ENCODE assay signal across 12 cellular contexts in the genomic region with DNA sequence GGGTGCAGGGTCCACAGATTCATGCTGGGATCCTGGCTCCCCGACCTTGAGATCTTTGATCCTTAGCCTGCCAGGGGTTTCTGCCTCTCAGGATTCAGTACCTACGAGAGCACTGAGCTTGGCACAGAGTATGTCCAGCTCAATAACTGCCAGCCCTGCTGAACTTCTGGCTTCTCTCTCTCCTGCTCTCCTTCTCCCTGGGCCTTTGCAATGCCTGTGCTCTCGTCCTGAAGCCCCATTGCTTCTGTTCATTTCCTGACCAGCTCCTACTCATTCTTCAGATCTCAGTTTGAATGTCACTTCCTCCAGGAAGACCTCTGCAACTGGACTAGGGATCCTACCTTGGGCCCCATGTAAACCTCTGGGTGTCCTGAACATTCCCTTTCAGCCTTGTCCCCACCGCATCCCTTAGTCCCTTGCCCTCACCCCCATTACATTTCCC.
DNase-seq lines count a peak whose midpoint lies in the region; ATAC-seq and TF ChIP-seq lines count a peak whose summit lies in the region.
"Had no signal": no experiment of that assay in that cellular context is flagged by ENCODE, and none has a peak within 500 bp of the region (broad histone marks: within the 10 kb centered on the region; RNA-seq: fewer than 3 reads in every experiment).

No MANE protein-coding gene starts in this region.

- peak overlapping the region; percentile 94 for H4K8ac ChIP-seq in mesenchymal stem cell (ENCODE audit: low read length)

- H3K18ac ChIP-seq in mesenchymal stem cell (ENCODE audit: low read depth in 1 of 2, low read length in 2 of 2) = peak overlapping the region; percentile 54 to 96

- no peaks in the 10 kb centered on the region for H3K79me1 ChIP-seq in mesenchymal stem cell (replicated peaks; ENCODE audit: low read length, poor library complexity, severe bottlenecking)

- H3K36me3 Mint-ChIP-seq in CD4-positive, alpha-beta T cell (ENCODE audit: low read depth) = no peaks in the 10 kb centered on the region
- H3K36me3 Mint-ChIP-seq in activated CD4-positive, alpha-beta T cell treated with anti-CD3 and anti-CD28 coated beads for 36 hours (ENCODE audit: low read depth) = no peaks in the 10 kb centered on the region

- DNase-seq in breast epithelium (ENCODE audit: low spot score in 2 of 2) (peak in 1 of 2 donors; percentile 17), mesenchymal stem cell (no peak), suprapubic skin (ENCODE audit: low spot score in 2 of 2) (no peak), RKO (ENCODE audit: low spot score) (no peak), NCI-H524 treated with DMSO at 0.1 percent for 48 hours (lab: John Stamatoyannopoulos, UW) (no peak)
- no peak for DNase-seq in CD4-positive, alpha-beta T cell
- DNase-seq in activated CD4-positive, alpha-beta T cell treated with anti-CD3 and anti-CD28 coated beads for 36 hours = no peak
- DNase-seq: activated T-cell treated with anti-CD3 and anti-CD28 coated beads for 4 hours, occipital lobe, T-helper 9 cell had no signal

- peak overlapping the region; percentile 77 for H3K9ac ChIP-seq in mesenchymal stem cell (ENCODE audit: low read length)

- H2BK15ac ChIP-seq in mesenchymal stem cell (ENCODE audit: low read depth, poor library complexity, severe bottlenecking) = peak overlapping the region; percentile 45

- H3K9me3 ChIP-seq in HEK293 (ENCODE audit: control insufficient read depth, insufficient read depth, low read depth, low read length) (no peaks in the 10 kb centered on the region), breast epithelium (no peaks in the 10 kb centered on the region), mesenchymal stem cell (ENCODE audit: control insufficient read depth, low read length) (no peaks in the 10 kb centered on the region), suprapubic skin (no peaks in the 10 kb centered on the region)
- no peaks in the 10 kb centered on the region for H3K9me3 ChIP-seq in CD4-positive, alpha-beta T cell (ENCODE audit: control insufficient read depth, low read length)

- H2AK5ac ChIP-seq in mesenchymal stem cell (ENCODE audit: low read length, severe bottlenecking) = peak overlapping the region; percentile 97

- POLR2A ChIA-PET in HEK293 (lab: Yijun Ruan, JAX) = interaction anchor here (1.1 to 1.5 kb wide), 2 partner anchors 9 to 26 kb away, joined by 4 read pairs; no protein-coding TSS in a partner anchor
- POLR2A ChIA-PET in CD4-positive, alpha-beta T cell (lab: Charles Lee) = no interaction called here
- POLR2A ChIA-PET in activated CD4-positive, alpha-beta T cell treated with anti-CD3 and anti-CD28 coated beads for 36 hours (lab: Charles Lee) = no interaction called here

- H3K27me3 Mint-ChIP-seq in CD4-positive, alpha-beta T cell = peaks cover 11% of the 10 kb centered on the region
- H3K27me3 Mint-ChIP-seq in activated CD4-positive, alpha-beta T cell treated with anti-CD3 and anti-CD28 coated beads for 36 hours = peaks cover 5% of the 10 kb centered on the region

- no peak for TF ChIP-seq CTCF in HEK293 (tag by site-specific recombination; IDR thresholded peaks at IDR 0.05)
- TF ChIP-seq CTCF in breast epithelium (IDR thresholded peaks at IDR 0.05) = no peak
- no peak for TF ChIP-seq CTCF in suprapubic skin (IDR thresholded peaks at IDR 0.05)
- TF ChIP-seq CTCF in CD4-positive, alpha-beta T cell (IDR thresholded peaks at IDR 0.05) = no peak

- CTCF ChIA-PET in HEK293 (lab: Yijun Ruan, JAX) = interaction anchor here (0.6 to 2.2 kb wide), 4 partner anchors 22 to 534 kb away, joined by 3 to 13 read pairs (median 4); no protein-coding TSS in a partner anchor
- CTCF ChIA-PET in CD4-positive, alpha-beta T cell (lab: Charles Lee) = no interaction called here
- CTCF ChIA-PET in activated CD4-positive, alpha-beta T cell treated with anti-CD3 and anti-CD28 coated beads for 36 hours (lab: Charles Lee) = interaction anchor here (0.6 to 0.8 kb wide), 2 partner anchors 16 to 549 kb away, joined by 3 read pairs; no protein-coding TSS in a partner anchor

- TF ChIP-seq POLR2A in breast epithelium (IDR thresholded peaks at IDR 0.05) (no peak), suprapubic skin (IDR thresholded peaks at IDR 0.05) (no peak)

- intact Hi-C loops in breast epithelium (cut with DNase I; ENCODE audit: low total_unique reads) = no loop called here
- intact Hi-C loops in CD4-positive, alpha-beta T cell (cut with DNase I, micrococcal nuclease) = no loop called here
- intact Hi-C loops in activated CD4-positive, alpha-beta T cell treated with anti-CD3 and anti-CD28 coated beads for 36 hours (cut with DNase I, micrococcal nuclease) = no loop called here

- H3K36me3 ChIP-seq in HEK293 (ENCODE audit: control insufficient read depth in 2 of 2, insufficient read depth in 1 of 2, low read length in 2 of 2) = no peaks in the 10 kb centered on the region
- no peaks in the 10 kb centered on the region for H3K36me3 ChIP-seq in breast epithelium
- no peaks in the 10 kb centered on the region for H3K36me3 ChIP-seq in mesenchymal stem cell (ENCODE audit: control insufficient read depth in 1 of 2, insufficient read depth in 2 of 2, low read depth in 1 of 2, low read length in 2 of 2)
- no peaks in the 10 kb centered on the region for H3K36me3 ChIP-seq in suprapubic skin

- WGBS in mesenchymal stem cell = 53% methylated on average over 4 of the region's 4 CpGs
- WGBS in suprapubic skin = 20% methylated on average over 4 of the region's 4 CpGs

- H2BK120ac ChIP-seq in mesenchymal stem cell (ENCODE audit: low read depth, low read length) = peak overlapping the region; percentile 12

- H2BK12ac ChIP-seq in mesenchymal stem cell (ENCODE audit: low read length in 2 of 2) = peak overlapping the region; percentile 51 to 95

- H3K4me2 ChIP-seq in mesenchymal stem cell (ENCODE audit: low read length, poor library complexity, severe bottlenecking) = peak overlapping the region; percentile 2

- H3K4me1 Mint-ChIP-seq in CD4-positive, alpha-beta T cell (ENCODE audit: low read depth) = no peaks in the 10 kb centered on the region
- no peaks in the 10 kb centered on the region for H3K4me1 Mint-ChIP-seq in activated CD4-positive, alpha-beta T cell treated with anti-CD3 and anti-CD28 coated beads for 36 hours
- H3K4me1 Mint-ChIP-seq: central memory CD8-positive, alpha-beta T cell had no signal

- no peak overlapping the region for H3K27ac Mint-ChIP-seq in CD4-positive, alpha-beta T cell
- no peak overlapping the region for H3K27ac Mint-ChIP-seq in activated CD4-positive, alpha-beta T cell treated with anti-CD3 and anti-CD28 coated beads for 36 hours

- peak overlapping the region; percentile 87 for H2BK5ac ChIP-seq in mesenchymal stem cell (ENCODE audit: low read depth, low read length, poor library complexity, severe bottlenecking)

- H3K27me3 ChIP-seq in breast epithelium (no peaks in the 10 kb centered on the region), mesenchymal stem cell (ENCODE audit: control insufficient read depth in 1 of 2, insufficient read depth in 1 of 2, low read length in 2 of 2) (peaks cover 0 to 11% of the 10 kb centered on the region in 2 experiments), suprapubic skin (no peaks in the 10 kb centered on the region)
- H3K27me3 ChIP-seq in CD4-positive, alpha-beta T cell (ENCODE audit: control insufficient read depth, insufficient read depth, low read length) = no peaks in the 10 kb centered on the region

- H2AFZ ChIP-seq in mesenchymal stem cell (ENCODE audit: low read depth, low read length) = peak overlapping the region; percentile 78

- no peak overlapping the region for H3K23ac ChIP-seq in mesenchymal stem cell (ENCODE audit: low read length in 2 of 2)

- H3K14ac ChIP-seq in mesenchymal stem cell (ENCODE audit: low read length in 2 of 2) = peak overlapping the region in 1 of 2 experiments; percentile 70

- H3K27ac ChIP-seq in HEK293 (ENCODE audit: extremely low read depth, low read depth, low read length) (peak overlapping the region; percentile 86), breast epithelium (peak overlapping the region; percentile 90 to 95), mesenchymal stem cell (ENCODE audit: low read length, poor library complexity, severe bottlenecking) (peak overlapping the region; percentile 96), suprapubic skin (peak overlapping the region; percentile 81)
- H3K27ac ChIP-seq in CD4-positive, alpha-beta T cell (ENCODE audit: low read depth, low read length) = no peak overlapping the region

- no peak overlapping the region for H3K4me3 Mint-ChIP-seq in CD4-positive, alpha-beta T cell
- no peak overlapping the region for H3K4me3 Mint-ChIP-seq in activated CD4-positive, alpha-beta T cell treated with anti-CD3 and anti-CD28 coated beads for 36 hours
- H3K4me3 Mint-ChIP-seq: central memory CD8-positive, alpha-beta T cell had no signal

- peak overlapping the region; percentile 65 to 89 for H3K4ac ChIP-seq in mesenchymal stem cell (ENCODE audit: low read depth in 1 of 2, low read length in 2 of 2)

- no peak for TF ChIP-seq EP300 in suprapubic skin (IDR thresholded peaks at IDR 0.05)

- peaks cover 22% of the 10 kb centered on the region for H3K4me1 ChIP-seq in HEK293 (ENCODE audit: control insufficient read depth, insufficient read depth, low read length)
- H3K4me1 ChIP-seq in breast epithelium = peaks cover 19 to 26% of the 10 kb centered on the region in 2 donors
- H3K4me1 ChIP-seq in mesenchymal stem cell (ENCODE audit: control insufficient read depth, insufficient read depth, low read depth, low read length) = peaks cover 42% of the 10 kb centered on the region
- H3K4me1 ChIP-seq in suprapubic skin = peaks cover 53% of the 10 kb centered on the region

- H3K9me3 Mint-ChIP-seq in CD4-positive, alpha-beta T cell = no peaks in the 10 kb centered on the region
- H3K9me3 Mint-ChIP-seq in activated CD4-positive, alpha-beta T cell treated with anti-CD3 and anti-CD28 coated beads for 36 hours (ENCODE audit: low read depth) = no peaks in the 10 kb centered on the region
- H3K9me3 Mint-ChIP-seq: central memory CD8-positive, alpha-beta T cell had no signal

- no peak for ATAC-seq in CD4-positive, alpha-beta T cell (ENCODE audit: poor library complexity)
- no peak for ATAC-seq in activated CD4-positive, alpha-beta T cell treated with anti-CD3 and anti-CD28 coated beads for 36 hours

- H3K4me3 ChIP-seq in HEK293 (ENCODE audit: low read depth, low read length) (no peak overlapping the region), breast epithelium (peak overlapping the region in 1 of 3 donors; percentile 53), mesenchymal stem cell (ENCODE audit: insufficient read depth in 1 of 2, low read depth in 1 of 2, low read length in 2 of 2) (peak overlapping the region in 1 of 2 experiments; percentile 47), suprapubic skin (no peak overlapping the region)

- H4K91ac ChIP-seq in mesenchymal stem cell (ENCODE audit: low read length) = peak overlapping the region; percentile 76
